Comparison of ENCODE assay signal across 8 cellular contexts in the genomic region with DNA sequence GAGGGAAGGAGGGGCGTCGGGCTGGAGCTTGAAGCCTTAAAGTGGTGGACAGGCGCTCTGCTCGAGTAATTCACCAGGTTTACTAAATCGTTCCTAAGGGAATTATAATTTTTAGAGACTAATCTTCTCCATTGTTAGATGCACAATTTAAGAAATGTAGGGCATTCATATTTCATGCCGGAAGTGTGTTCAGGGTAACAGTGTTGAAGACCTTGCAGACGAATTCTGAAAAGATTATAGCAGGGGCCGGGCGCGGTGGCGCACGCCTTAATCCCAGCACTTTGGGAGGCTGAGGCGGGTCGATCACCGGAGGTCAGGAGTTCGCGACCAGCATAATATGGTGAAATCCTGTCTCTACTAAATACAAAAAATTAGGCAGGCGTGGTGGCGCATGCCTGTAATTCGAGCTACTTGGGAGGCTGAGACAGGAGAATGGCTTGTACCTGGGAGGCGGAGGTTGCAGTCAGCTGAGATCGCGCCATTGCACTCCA. TPM values are rescaled to one million over a fixed set of nuclear protein-coding genes. Genes with fewer than 3 reads are reported as not detected.
A peak's percentile ranks its signal among the peaks of the same experiment; 100 is the strongest.
DNase-seq lines count a peak whose midpoint lies in the region; ATAC-seq, FAIRE-seq and TF ChIP-seq lines count a peak whose summit lies in the region.

No MANE protein-coding gene starts in this region.

- no peak overlapping the region for H2AFZ ChIP-seq in HepG2 (ENCODE audit: low read length)

- H3K4me1 Mint-ChIP-seq in CD8-positive, alpha-beta T cell (ENCODE audit: low read depth), result peaks cover 11% of the 10 kb centered on the region
- no peaks in the 10 kb centered on the region; the same call in 1 of the 2 replicates for H3K4me1 Mint-ChIP-seq in HFFc6 (ENCODE audit: low read depth)
- peaks cover 10% of the 10 kb centered on the region for H3K4me1 Mint-ChIP-seq in activated naive CD8-positive, alpha-beta T cell treated with anti-CD3 and anti-CD28 coated beads, Interleukin-2, amount 50 U/mL, for 24 hours

- POLR2A ChIA-PET in CD8-positive, alpha-beta T cell (lab: Charles Lee), result interaction anchor here (1.1 to 2.0 kb wide), 3 partner anchors 11 to 34 kb away, joined by 3 to 20 read pairs (median 5); a partner anchor contains a TSS
- POLR2A ChIA-PET in HepG2 (lab: Yijun Ruan, JAX), result interaction anchor here (0.6 to 2.1 kb wide), 11 partner anchors 9 to 134 kb away, joined by 3 to 17 read pairs (median 4); a partner anchor contains a TSS

- H3K27me3 Mint-ChIP-seq in CD8-positive, alpha-beta T cell (ENCODE audit: low read depth), result no peaks in the 10 kb centered on the region
- no peaks in the 10 kb centered on the region for H3K27me3 Mint-ChIP-seq in HFFc6 (ENCODE audit: insufficient read depth)
- no peaks in the 10 kb centered on the region for H3K27me3 Mint-ChIP-seq in activated naive CD8-positive, alpha-beta T cell treated with anti-CD3 and anti-CD28 coated beads, Interleukin-2, amount 50 U/mL, for 24 hours

- ATAC-seq in CD8-positive, alpha-beta T cell, result peak; percentile 32
- ATAC-seq in activated naive CD8-positive, alpha-beta T cell treated with anti-CD3 and anti-CD28 coated beads, Interleukin-2, amount 50 U/mL, for 24 hours, result no peak
- ATAC-seq in HepG2, result peak; percentile 8; the same call in 2 of the 3 replicates

- 75% methylated on average over 23 of the region's 23 CpGs for WGBS in HepG2 (ENCODE audit: low lambda C conversion rate)

- peak overlapping the region; percentile 82 for H3K4me3 ChIP-seq in CD8-positive, alpha-beta T cell (ENCODE audit: low read depth, low read length)
- peak overlapping the region in 1 of 3 experiments; percentile 90; a peak in 2 of 6 replicates for H3K4me3 ChIP-seq in HepG2 (replicated peaks in 1 of 3; ENCODE audit: insufficient read depth in 1 of 3, low read depth in 2 of 3, low read length in 3 of 3)

- H4K20me1 ChIP-seq in HepG2 (ENCODE audit: insufficient read depth, low read length), result peaks cover 5% of the 10 kb centered on the region

- TF ChIP-seq POLR2A in HepG2 (IDR thresholded peaks at IDR 0.05; ENCODE audit: insufficient read depth in 1 of 2, low read depth in 2 of 2, low read length in 2 of 2), result no peak

- FAIRE-seq in HepG2 (lab: Jason Lieb, UNC), result no peak

- peak in 1 of 7 experiments; percentile 1 for DNase-seq in CD8-positive, alpha-beta T cell
- DNase-seq in HFFc6, result no peak
- DNase-seq in activated naive CD8-positive, alpha-beta T cell treated with anti-CD3 and anti-CD28 coated beads, Interleukin-2, amount 50 U/mL, for 24 hours, result no peak
- DNase-seq in HepG2 (ENCODE audit: low spot score), result no peak
- DNase-seq in stimulated activated naive CD4-positive, alpha-beta T cell treated with Interleukin-2 at 50 U/mL for 16 hours (lab: John Stamatoyannopoulos, UW), result no peak
- DNase-seq in SW480 (ENCODE audit: low spot score), result no peak
- DNase-seq in NCI-H2171 (lab: John Stamatoyannopoulos, UW), result no peak
- DNase-seq in islet precursor cell, result no peak

- CTCF ChIA-PET in CD8-positive, alpha-beta T cell (lab: Charles Lee), result interaction anchor here (0.9 to 1.5 kb wide), 4 partner anchors 11 to 40 kb away, joined by 3 read pairs; no protein-coding TSS in a partner anchor
- CTCF ChIA-PET in HepG2 (lab: Yijun Ruan, JAX; ENCODE audit: low intra/inter-chr PET ratio, low total read pairs), result no interaction called here

- TF ChIP-seq RAD21 in HepG2 (CRISPR knock-in tag; IDR thresholded peaks at IDR 0.05), result no peak

- no peak for TF ChIP-seq CTCF in CD8-positive, alpha-beta T cell (IDR thresholded peaks at IDR 0.05)
- TF ChIP-seq CTCF in HFFc6 (IDR thresholded peaks at IDR 0.05) (no peak), HepG2 (CRISPR knock-in tag; IDR thresholded peaks at IDR 0.05) (no peak)

- no peak for TF ChIP-seq EP300 in HepG2 (IDR thresholded peaks at IDR 0.05; ENCODE audit: low read depth in 2 of 2, low read length in 2 of 2)
- no peak for TF ChIP-seq EP300 in HepG2 (CRISPR knock-in tag; IDR thresholded peaks at IDR 0.05; ENCODE audit: borderline replicate concordance)

- H3K9me3 ChIP-seq in CD8-positive, alpha-beta T cell (ENCODE audit: low read length), result no peaks in the 10 kb centered on the region
- H3K9me3 ChIP-seq in HepG2 (ENCODE audit: low read length), result peaks cover under 1% of the 10 kb centered on the region; the same call in 1 of the 2 replicates

- H3K9ac ChIP-seq in HepG2 (ENCODE audit: insufficient read depth, low read depth, low read length), result no peak overlapping the region

- peaks cover 24% of the 10 kb centered on the region for H3K4me1 ChIP-seq in CD8-positive, alpha-beta T cell (ENCODE audit: insufficient read depth, low read length)
- H3K4me1 ChIP-seq in HepG2 (ENCODE audit: insufficient read depth, low read length), result peaks cover 38% of the 10 kb centered on the region

- peak overlapping the region; percentile 83 for H3K27ac Mint-ChIP-seq in CD8-positive, alpha-beta T cell
- peak overlapping the region; percentile 76 for H3K27ac Mint-ChIP-seq in HFFc6
- peak overlapping the region; percentile 79 for H3K27ac Mint-ChIP-seq in activated naive CD8-positive, alpha-beta T cell treated with anti-CD3 and anti-CD28 coated beads, Interleukin-2, amount 50 U/mL, for 24 hours

- peak overlapping the region; percentile 72 for H3K27ac ChIP-seq in CD8-positive, alpha-beta T cell (ENCODE audit: low read depth, low read length)
- H3K27ac ChIP-seq in HepG2 (ENCODE audit: extremely low read length, insufficient read depth, low read length), result no peak overlapping the region

- no peaks in the 10 kb centered on the region for H3K9me3 Mint-ChIP-seq in CD8-positive, alpha-beta T cell
- no peaks in the 10 kb centered on the region for H3K9me3 Mint-ChIP-seq in HFFc6
- no peaks in the 10 kb centered on the region for H3K9me3 Mint-ChIP-seq in activated naive CD8-positive, alpha-beta T cell treated with anti-CD3 and anti-CD28 coated beads, Interleukin-2, amount 50 U/mL, for 24 hours

- peaks cover 23% of the 10 kb centered on the region for H3K36me3 Mint-ChIP-seq in CD8-positive, alpha-beta T cell
- peaks cover 4% of the 10 kb centered on the region for H3K36me3 Mint-ChIP-seq in HFFc6 (ENCODE audit: low read depth)
- peaks cover 22% of the 10 kb centered on the region for H3K36me3 Mint-ChIP-seq in activated naive CD8-positive, alpha-beta T cell treated with anti-CD3 and anti-CD28 coated beads, Interleukin-2, amount 50 U/mL, for 24 hours (ENCODE audit: low read depth)

- H3K27me3 ChIP-seq in CD8-positive, alpha-beta T cell (ENCODE audit: insufficient read depth, low read length), result no peaks in the 10 kb centered on the region
- no peaks in the 10 kb centered on the region for H3K27me3 ChIP-seq in HepG2 (ENCODE audit: control insufficient read depth in 1 of 2, insufficient read depth in 2 of 2, low read length in 2 of 2)

- in situ Hi-C loops in HepG2 (cut with HindIII; ENCODE audit: extremely low pct_ligation_motif_present, low pct_unique_long_range_greater_than_20kb), result no loop called here

- intact Hi-C loops in CD8-positive, alpha-beta T cell (cut with DNase I, micrococcal nuclease), result loop anchor here (1.0 to 10.0 kb wide), 8 partner anchors 32 to 910 kb away; a partner anchor contains a TSS
- intact Hi-C loops in HepG2 (cut with micrococcal nuclease; ENCODE audit: unreplicated experiment), result no loop called here

- H3K79me2 ChIP-seq in HepG2 (ENCODE audit: insufficient read depth, low read length), result peaks cover 46% of the 10 kb centered on the region

- peaks cover 9% of the 10 kb centered on the region for H3K36me3 ChIP-seq in CD8-positive, alpha-beta T cell (ENCODE audit: insufficient read depth, low read length)
- H3K36me3 ChIP-seq in HepG2 (replicated peaks in 1 of 2; ENCODE audit: control insufficient read depth in 1 of 2, insufficient read depth in 2 of 2, low read length in 2 of 2), result peaks cover 5 to 29% of the 10 kb centered on the region in 2 experiments

- no TSS peak for BruUV-seq in HepG2 (replicated peaks; lab: Mats Ljungman, UMichigan)

- peak overlapping the region; percentile 49 for H3K4me2 ChIP-seq in HepG2 (ENCODE audit: low read depth, low read length)

- H3K4me3 Mint-ChIP-seq in CD8-positive, alpha-beta T cell, result no peak overlapping the region
- no peak overlapping the region for H3K4me3 Mint-ChIP-seq in HFFc6
- no peak overlapping the region for H3K4me3 Mint-ChIP-seq in activated naive CD8-positive, alpha-beta T cell treated with anti-CD3 and anti-CD28 coated beads, Interleukin-2, amount 50 U/mL, for 24 hours

RNA-seq across cellular contexts. Expression of a gene that starts 0.4 kb away (rescaled TPM):
- 10 to 100 TPM; 62.7 to 63.6 TPM for total RNA-seq in CD8-positive, alpha-beta T cell
- 100 to 1,000 TPM; 162 to 183 (median 183) TPM for total RNA-seq in HFFc6 (2021; fragmentation: NEBNext Ultra II Directional; extraction: Animal tissue kit (Norgen Biotek cat#: 25700))
- total RNA-seq in HepG2 (2016; rRNA removed; fragmentation: Illumina TruSeq; extraction: Trizol), result 106 and 118 TPM in 2 replicates
- total RNA-seq in HepG2 (2016; cell fraction: cytosol; rRNA removed; fragmentation: Illumina TruSeq; extraction: Trizol; ENCODE audit: low read depth), result 74.1 and 118 TPM in 2 replicates
- 109 and 142 TPM in 2 replicates for total RNA-seq in HepG2 (2016; cell fraction: insoluble cytoplasmic fraction; rRNA removed; fragmentation: Illumina TruSeq; extraction: Trizol)
- 141 and 182 TPM in 2 replicates for total RNA-seq in HepG2 (2016; cell fraction: membrane; rRNA removed; fragmentation: Illumina TruSeq; extraction: Trizol)
- total RNA-seq in HepG2 (2016; cell fraction: nucleus; rRNA removed; fragmentation: Illumina TruSeq; extraction: Trizol), result 39.0 and 52.5 TPM in 2 replicates
- polyA plus RNA-seq in HepG2 (2011; rRNA removed), result 23.3 and 24.4 TPM in 2 replicates
- polyA plus RNA-seq in HepG2 (2011; cell fraction: cytosol; rRNA removed), result 24.7 and 43.0 TPM in 2 replicates
- 5.5 and 6.4 TPM in 2 replicates for polyA plus RNA-seq in HepG2 (2011; cell fraction: nucleus; rRNA removed)
- polyA plus RNA-seq in HepG2 (2012), result 44.4 and 55.1 TPM in 2 replicates
- polyA plus RNA-seq in HepG2 (2016; cell fraction: cytosol; fragmentation: Illumina TruSeq; extraction: Trizol; ENCODE audit: low read depth), result 234 and 380 TPM in 2 replicates
- 194 and 206 TPM in 2 replicates for polyA plus RNA-seq in HepG2 (2016; cell fraction: insoluble cytoplasmic fraction; fragmentation: Illumina TruSeq; extraction: Trizol; ENCODE audit: low read depth)
- 203 and 294 TPM in 2 replicates for polyA plus RNA-seq in HepG2 (2016; cell fraction: membrane; fragmentation: Illumina TruSeq; extraction: Trizol; ENCODE audit: low read depth)
- 80.3 and 80.7 TPM in 2 replicates for polyA plus RNA-seq in HepG2 (2016; cell fraction: nucleus; fragmentation: Illumina TruSeq; extraction: Trizol; ENCODE audit: insufficient read depth, low read depth)
- polyA minus RNA-seq in HepG2 (2011; rRNA and poly(A)+ RNA removed; ENCODE audit: low replicate concordance), result 2.4 and 16.3 TPM in 2 replicates
- 10.3 and 16.3 TPM in 2 replicates for polyA minus RNA-seq in HepG2 (2011; cell fraction: cytosol; rRNA and poly(A)+ RNA removed)
- 8.7 and 12.1 TPM in 2 replicates for polyA minus RNA-seq in HepG2 (2011; cell fraction: nucleus; rRNA and poly(A)+ RNA removed)

RNA-seq across cellular contexts. Expression of a gene that starts 31.4 kb away (rescaled TPM):
- total RNA-seq in CD8-positive, alpha-beta T cell, result 100 to 1,000 TPM; 107 to 114 TPM
- 10 to 100 TPM; 60.8 to 68.0 (median 63.5) TPM for total RNA-seq in HFFc6 (2021; fragmentation: NEBNext Ultra II Directional; extraction: Animal tissue kit (Norgen Biotek cat#: 25700))
- 55.1 and 57.6 TPM in 2 replicates for total RNA-seq in HepG2 (2016; rRNA removed; fragmentation: Illumina TruSeq; extraction: Trizol)
- 14.7 and 15.0 TPM in 2 replicates for total RNA-seq in HepG2 (2016; cell fraction: cytosol; rRNA removed; fragmentation: Illumina TruSeq; extraction: Trizol; ENCODE audit: low read depth)
- total RNA-seq in HepG2 (2016; cell fraction: insoluble cytoplasmic fraction; rRNA removed; fragmentation: Illumina TruSeq; extraction: Trizol), result 53.0 and 56.3 TPM in 2 replicates
- total RNA-seq in HepG2 (2016; cell fraction: membrane; rRNA removed; fragmentation: Illumina TruSeq; extraction: Trizol), result 19.6 and 21.1 TPM in 2 replicates
- 59.8 and 62.4 TPM in 2 replicates for total RNA-seq in HepG2 (2016; cell fraction: nucleus; rRNA removed; fragmentation: Illumina TruSeq; extraction: Trizol)
- 11.9 and 17.4 TPM in 2 replicates for polyA plus RNA-seq in HepG2 (2011; rRNA removed)
- 15.1 and 17.3 TPM in 2 replicates for polyA plus RNA-seq in HepG2 (2011; cell fraction: cytosol; rRNA removed)
- 20.7 and 22.5 TPM in 2 replicates for polyA plus RNA-seq in HepG2 (2011; cell fraction: nucleus; rRNA removed)
- polyA plus RNA-seq in HepG2 (2012), result 24.1 and 27.1 TPM in 2 replicates
- polyA plus RNA-seq in HepG2 (2016; cell fraction: cytosol; fragmentation: Illumina TruSeq; extraction: Trizol; ENCODE audit: low read depth), result 3.1 and 4.4 TPM in 2 replicates
- 39.2 and 39.8 TPM in 2 replicates for polyA plus RNA-seq in HepG2 (2016; cell fraction: insoluble cytoplasmic fraction; fragmentation: Illumina TruSeq; extraction: Trizol; ENCODE audit: low read depth)
- 11.3 and 11.4 TPM in 2 replicates for polyA plus RNA-seq in HepG2 (2016; cell fraction: membrane; fragmentation: Illumina TruSeq; extraction: Trizol; ENCODE audit: low read depth)
- 64.4 and 67.5 TPM in 2 replicates for polyA plus RNA-seq in HepG2 (2016; cell fraction: nucleus; fragmentation: Illumina TruSeq; extraction: Trizol; ENCODE audit: insufficient read depth, low read depth)
- 5.2 and 8.2 TPM in 2 replicates for polyA minus RNA-seq in HepG2 (2011; rRNA and poly(A)+ RNA removed; ENCODE audit: low replicate concordance)
- polyA minus RNA-seq in HepG2 (2011; cell fraction: cytosol; rRNA and poly(A)+ RNA removed), result 27.3 and 28.5 TPM in 2 replicates
- 69.1 and 79.8 TPM in 2 replicates for polyA minus RNA-seq in HepG2 (2011; cell fraction: nucleus; rRNA and poly(A)+ RNA removed)

RNA-seq across cellular contexts. Expression of a gene that starts 46.1 kb away (rescaled TPM):
- total RNA-seq in CD8-positive, alpha-beta T cell, result not detected
- total RNA-seq in HFFc6 (2021; fragmentation: NEBNext Ultra II Directional; extraction: Animal tissue kit (Norgen Biotek cat#: 25700)), result not detected
- 7.7 and 9.8 TPM in 2 replicates for total RNA-seq in HepG2 (2016; rRNA removed; fragmentation: Illumina TruSeq; extraction: Trizol)
- 1.5 TPM in 2 replicates for total RNA-seq in HepG2 (2016; cell fraction: cytosol; rRNA removed; fragmentation: Illumina TruSeq; extraction: Trizol; ENCODE audit: low read depth)
- 8.9 and 12.0 TPM in 2 replicates for total RNA-seq in HepG2 (2016; cell fraction: insoluble cytoplasmic fraction; rRNA removed; fragmentation: Illumina TruSeq; extraction: Trizol)
- 4.4 and 4.5 TPM in 2 replicates for total RNA-seq in HepG2 (2016; cell fraction: membrane; rRNA removed; fragmentation: Illumina TruSeq; extraction: Trizol)
- 8.1 and 9.7 TPM in 2 replicates for total RNA-seq in HepG2 (2016; cell fraction: nucleus; rRNA removed; fragmentation: Illumina TruSeq; extraction: Trizol)
- polyA plus RNA-seq in HepG2 (2011; rRNA removed), result 5.8 and 6.8 TPM in 2 replicates
- 4.2 and 5.8 TPM in 2 replicates for polyA plus RNA-seq in HepG2 (2011; cell fraction: cytosol; rRNA removed)
- 2.0 and 2.9 TPM in 2 replicates for polyA plus RNA-seq in HepG2 (2011; cell fraction: nucleus; rRNA removed)
- 2.8 and 3.2 TPM in 2 replicates for polyA plus RNA-seq in HepG2 (2012)
- polyA plus RNA-seq in HepG2 (2016; cell fraction: cytosol; fragmentation: Illumina TruSeq; extraction: Trizol; ENCODE audit: low read depth), result 0.95 and 1.4 TPM in 2 replicates
- 6.9 and 7.1 TPM in 2 replicates for polyA plus RNA-seq in HepG2 (2016; cell fraction: insoluble cytoplasmic fraction; fragmentation: Illumina TruSeq; extraction: Trizol; ENCODE audit: low read depth)
- 2.6 and 3.6 TPM in 2 replicates for polyA plus RNA-seq in HepG2 (2016; cell fraction: membrane; fragmentation: Illumina TruSeq; extraction: Trizol; ENCODE audit: low read depth)
- 10.4 and 12.2 TPM in 2 replicates for polyA plus RNA-seq in HepG2 (2016; cell fraction: nucleus; fragmentation: Illumina TruSeq; extraction: Trizol; ENCODE audit: insufficient read depth, low read depth)
- polyA minus RNA-seq in HepG2 (2011; rRNA and poly(A)+ RNA removed; ENCODE audit: low replicate concordance), result 4.5 and 7.0 TPM in 2 replicates
- 3.3 and 4.0 TPM in 2 replicates for polyA minus RNA-seq in HepG2 (2011; cell fraction: cytosol; rRNA and poly(A)+ RNA removed)
- 3.1 and 6.2 TPM in 2 replicates for polyA minus RNA-seq in HepG2 (2011; cell fraction: nucleus; rRNA and poly(A)+ RNA removed)
